In genomic region chr14:73633115-73633514, GRCh38 we compare ENCODE assay signal across 8 cellular contexts. TPM values are rescaled to one million over a fixed set of nuclear protein-coding genes. Genes with fewer than 3 reads are reported as not detected.
A peak's percentile ranks its signal among the peaks of the same experiment; 100 is the strongest.
DNase-seq lines count a peak whose midpoint lies in the region; ATAC-seq and TF ChIP-seq lines count a peak whose summit lies in the region.

No MANE protein-coding gene starts in this region.

- H3K27ac ChIP-seq in ACC112 (ENCODE audit: low read depth, low read length) = no peak overlapping the region

- H3K4me3 ChIP-seq in ACC112 (ENCODE audit: low read depth, low read length) (peak overlapping the region; percentile 73), adipocyte (ENCODE audit: low read length) (peak overlapping the region; percentile 77), mucosa of descending colon (no peak overlapping the region), foreskin fibroblast (ENCODE audit: low read depth in 1 of 2, low read length in 2 of 2) (peak overlapping the region in 1 of 2 donors; percentile 51)

- intact Hi-C loops in mucosa of descending colon (cut with DNase I, micrococcal nuclease) = loop anchor here (5.0 to 10.0 kb wide), 2 partner anchors 126 to 138 kb away; partner anchors contain the start of gene RIOX1 (in 1 of the 2)

- H3K27me3 ChIP-seq in ACC112 (ENCODE audit: insufficient read depth, low read length) (no peaks in the 10 kb centered on the region), adipocyte (replicated peaks; ENCODE audit: control insufficient read depth, insufficient read depth, low read length) (no peaks in the 10 kb centered on the region)

- H3K9me3 ChIP-seq in adipocyte (ENCODE audit: control insufficient read depth, low read length) (no peaks in the 10 kb centered on the region), mucosa of descending colon (no peaks in the 10 kb centered on the region)

- TF ChIP-seq CTCF in mucosa of descending colon (IDR thresholded peaks at IDR 0.05) = no peak
- no peak for TF ChIP-seq CTCF in foreskin fibroblast (IDR thresholded peaks at IDR 0.05; ENCODE audit: low read depth, low read length)

- no peak for DNase-seq in adipocyte (ENCODE audit: low read depth)
- peak in 1 of 3 donors; percentile 14 for DNase-seq in mucosa of descending colon
- DNase-seq in NCI-H2227 (lab: John Stamatoyannopoulos, UW; ENCODE audit: unreplicated experiment) = no peak
- no peak for DNase-seq in foreskin fibroblast
- no peak for DNase-seq in anterior cingulate cortex (lab: John Stamatoyannopoulos, UW)
- DNase-seq in stimulated activated naive CD4-positive, alpha-beta T cell (lab: John Stamatoyannopoulos, UW) = no peak

- H3K36me3 ChIP-seq in ACC112 (ENCODE audit: insufficient read depth, low read length) (no peaks in the 10 kb centered on the region), adipocyte (ENCODE audit: control insufficient read depth, insufficient read depth, low read length, severe bottlenecking) (no peaks in the 10 kb centered on the region), mucosa of descending colon (ENCODE audit: low read depth) (no peaks in the 10 kb centered on the region)

- peak overlapping the region; percentile 84 for H3K9ac ChIP-seq in adipocyte (ENCODE audit: low read length)

- H3K4me1 ChIP-seq in ACC112 (ENCODE audit: control insufficient read depth, insufficient read depth, low read length, unreplicated experiment) (peaks cover 3% of the 10 kb centered on the region), adipocyte (ENCODE audit: control insufficient read depth, insufficient read depth, low read length) (peaks cover 8% of the 10 kb centered on the region), mucosa of descending colon (ENCODE audit: low read depth) (peaks cover 4% of the 10 kb centered on the region)

- H3K79me2 ChIP-seq in ACC112 (ENCODE audit: control insufficient read depth, insufficient read depth, low read length, unreplicated experiment) = no peaks in the 10 kb centered on the region

- ATAC-seq in HG03432 (IDR thresholded peaks at IDR 0.05; ENCODE audit: unreplicated experiment) (peak; percentile 21), mucosa of descending colon (peak; percentile 5)

- H2AFZ ChIP-seq in ACC112 (ENCODE audit: low read length, unreplicated experiment) = peak overlapping the region; percentile 45

RNA-seq across cellular contexts. Expression of gene DNAL1, which starts 11.7 kb away (rescaled TPM):
- total RNA-seq in mucosa of descending colon = 10 to 100 TPM in 1 of 3 donors, 1 to 10 TPM in 2; 7.0 to 18.9 (median 7.6) TPM

RNA-seq across cellular contexts. Expression of gene ACOT6, which starts 20.8 kb away (rescaled TPM):
- not detected for total RNA-seq in mucosa of descending colon

RNA-seq across cellular contexts. Expression of gene ACOT4, which starts 41.4 kb away (rescaled TPM):
- 1 to 10 TPM; 1.6 to 4.6 (median 3.1) TPM for total RNA-seq in mucosa of descending colon
